11 cellular contexts compared by ENCODE assay signal in genomic region chr3:55885721-55886120, GRCh38.
DNase-seq lines count a peak whose midpoint lies in the region; ATAC-seq and TF ChIP-seq lines count a peak whose summit lies in the region.
"Had no signal": no experiment of that assay in that cellular context is flagged by ENCODE, and none has a peak within 500 bp of the region (broad histone marks: within the 10 kb centered on the region; RNA-seq: fewer than 3 reads in every experiment).

No MANE protein-coding gene starts in this region.

- H3K4me1 ChIP-seq in mesenchymal stem cell (ENCODE audit: control insufficient read depth, insufficient read depth, low read depth, low read length) (no peaks in the 10 kb centered on the region), ascending aorta (no peaks in the 10 kb centered on the region)

- ATAC-seq in GM21526 (IDR thresholded peaks at IDR 0.05; ENCODE audit: low FRiP score, unreplicated experiment), result no peak

- no peak overlapping the region for H3K27ac Mint-ChIP-seq in type B pancreatic cell
- H3K27ac Mint-ChIP-seq: activated T-cell treated with anti-CD3 and anti-CD28 coated beads, Interleukin-2, amount 50 U/mL, for 24 hours had no signal

- H2BK12ac ChIP-seq in mesenchymal stem cell (ENCODE audit: low read length in 2 of 2), result peak overlapping the region in 1 of 2 experiments; percentile 15

- no peaks in the 10 kb centered on the region for H3K36me3 ChIP-seq in mesenchymal stem cell (ENCODE audit: control insufficient read depth in 1 of 2, insufficient read depth in 2 of 2, low read depth in 1 of 2, low read length in 2 of 2)
- H3K36me3 ChIP-seq in ascending aorta, result no peaks in the 10 kb centered on the region

- H3K4me2 ChIP-seq in mesenchymal stem cell (ENCODE audit: low read length, poor library complexity, severe bottlenecking), result no peak overlapping the region

- no peaks in the 10 kb centered on the region for H3K36me3 Mint-ChIP-seq in type B pancreatic cell

- intact Hi-C loops in ascending aorta (cut with DNase I), result no loop called here

- no peak overlapping the region for H3K4me3 ChIP-seq in choroid plexus epithelial cell (ENCODE audit: low read depth, low read length)
- no peak overlapping the region for H3K4me3 ChIP-seq in mesenchymal stem cell (ENCODE audit: insufficient read depth in 1 of 2, low read depth in 1 of 2, low read length in 2 of 2)
- H3K4me3 ChIP-seq in ascending aorta, result no peak overlapping the region

- H2AK5ac ChIP-seq in mesenchymal stem cell (ENCODE audit: low read length, severe bottlenecking), result no peak overlapping the region

- H3K27me3 ChIP-seq in mesenchymal stem cell (ENCODE audit: control insufficient read depth in 1 of 2, insufficient read depth in 1 of 2, low read length in 2 of 2) (no peaks in the 10 kb centered on the region), ascending aorta (no peaks in the 10 kb centered on the region)

- no peak overlapping the region for H2BK120ac ChIP-seq in mesenchymal stem cell (ENCODE audit: low read depth, low read length)

- no peak overlapping the region for H4K8ac ChIP-seq in mesenchymal stem cell (ENCODE audit: low read length)

- no CpG with 5 or more reads among the region's 1 CpG for WGBS in mesenchymal stem cell

- peak; percentile 53 for TF ChIP-seq CTCF in choroid plexus epithelial cell (conservative IDR thresholded peaks at IDR 0.05; ENCODE audit: low read depth, low read length)
- no peak for TF ChIP-seq CTCF in type B pancreatic cell (conservative IDR thresholded peaks at IDR 0.05)
- no peak for TF ChIP-seq CTCF in ascending aorta (IDR thresholded peaks at IDR 0.05)

- no peak overlapping the region for H3K4me3 Mint-ChIP-seq in type B pancreatic cell
- H3K4me3 Mint-ChIP-seq: activated T-cell treated with anti-CD3 and anti-CD28 coated beads, Interleukin-2, amount 50 U/mL, for 24 hours had no signal

- H2AFZ ChIP-seq in mesenchymal stem cell (ENCODE audit: low read depth, low read length), result no peak overlapping the region

- H3K27ac ChIP-seq in mesenchymal stem cell (ENCODE audit: low read length, poor library complexity, severe bottlenecking) (no peak overlapping the region), ascending aorta (no peak overlapping the region)

- H3K14ac ChIP-seq in mesenchymal stem cell (ENCODE audit: low read length in 2 of 2), result no peak overlapping the region

- peaks cover 5% of the 10 kb centered on the region for H3K27me3 Mint-ChIP-seq in type B pancreatic cell
- H3K27me3 Mint-ChIP-seq: activated T-cell treated with anti-CD3 and anti-CD28 coated beads, Interleukin-2, amount 50 U/mL, for 24 hours had no signal

- H3K23ac ChIP-seq in mesenchymal stem cell (ENCODE audit: low read length in 2 of 2), result no peak overlapping the region

- H3K9me3 ChIP-seq in mesenchymal stem cell (ENCODE audit: control insufficient read depth, low read length) (no peaks in the 10 kb centered on the region), ascending aorta (no peaks in the 10 kb centered on the region)

- no peaks in the 10 kb centered on the region for H3K79me1 ChIP-seq in mesenchymal stem cell (replicated peaks; ENCODE audit: low read length, poor library complexity, severe bottlenecking)

- H3K18ac ChIP-seq in mesenchymal stem cell (ENCODE audit: low read depth in 1 of 2, low read length in 2 of 2), result no peak overlapping the region

- H2BK5ac ChIP-seq in mesenchymal stem cell (ENCODE audit: low read depth, low read length, poor library complexity, severe bottlenecking), result no peak overlapping the region

- H3K9ac ChIP-seq in mesenchymal stem cell (ENCODE audit: low read length), result no peak overlapping the region

- no peak overlapping the region for H4K91ac ChIP-seq in mesenchymal stem cell (ENCODE audit: low read length)

- H3K4me1 Mint-ChIP-seq in type B pancreatic cell (ENCODE audit: unreplicated experiment), result peaks cover 21% of the 10 kb centered on the region

- H2BK15ac ChIP-seq in mesenchymal stem cell (ENCODE audit: low read depth, poor library complexity, severe bottlenecking), result no peak overlapping the region

- H3K4ac ChIP-seq in mesenchymal stem cell (ENCODE audit: low read depth in 1 of 2, low read length in 2 of 2), result no peak overlapping the region

- DNase-seq in GM03348 (ENCODE audit: low spot score), result peak; percentile 7
- peak; percentile 37 for DNase-seq in NCI-H1105 treated with DMSO at 0.1 percent for 48 hours (lab: John Stamatoyannopoulos, UW)
- DNase-seq in choroid plexus epithelial cell (ENCODE audit: low read depth), result peak; percentile 66
- DNase-seq in mesenchymal stem cell, result peak; percentile 84
- no peak for DNase-seq in type B pancreatic cell (ENCODE audit: extremely low spot score, unreplicated experiment)
- DNase-seq in ascending aorta (ENCODE audit: low spot score in 2 of 2), result no peak
- no peak for DNase-seq in NCI-H2171 (lab: John Stamatoyannopoulos, UW)
- DNase-seq: activated T-cell treated with anti-CD3 and anti-CD28 coated beads, Interleukin-2, amount 50 U/mL, for 24 hours; DND-41; NCI-H187 treated with DMSO at 0.1 percent for 48 hours had no signal

- H3K9me3 Mint-ChIP-seq in type B pancreatic cell, result no peaks in the 10 kb centered on the region
- H3K9me3 Mint-ChIP-seq: activated T-cell treated with anti-CD3 and anti-CD28 coated beads, Interleukin-2, amount 50 U/mL, for 24 hours had no signal

Comparison
In these comparisons a context has a peak if more than half of its experiments do, and no peak if none do; other contexts are left out.
1. DNase-seq: peak in GM03348 (single experiment), NCI-H1105 treated with DMSO at 0.1 percent for 48 hours (single experiment), choroid plexus epithelial cell (single experiment) and mesenchymal stem cell (single experiment); none in type B pancreatic cell (single experiment), ascending aorta (0 of 2) and NCI-H2171 (single experiment).